ENCODE assay signal across 8 cellular contexts in genomic region chr1:25232866-25233784, GRCh38. TPM values are rescaled to one million over a fixed set of nuclear protein-coding genes. Genes with fewer than 3 reads are reported as not detected.
A peak's percentile ranks its signal among the peaks of the same experiment; 100 is the strongest.
DNase-seq lines count a peak whose midpoint lies in the region; ATAC-seq lines count a peak whose summit lies in the region.

No MANE protein-coding gene starts in this region.

- peaks cover 23% of the 10 kb centered on the region for H3K4me1 Mint-ChIP-seq in activated CD4-positive, alpha-beta T cell treated with anti-CD3 and anti-CD28 coated beads, Interleukin-2, amount 10 ng/mL, durations not matched to agents 24 days and 14 days
- peaks cover 11 to 13% of the 10 kb centered on the region in 2 donors for H3K4me1 Mint-ChIP-seq in effector memory CD8-positive, alpha-beta T cell (ENCODE audit: low read depth in 2 of 2)

- no peaks in the 10 kb centered on the region for H3K9me3 Mint-ChIP-seq in activated CD4-positive, alpha-beta T cell treated with anti-CD3 and anti-CD28 coated beads, Interleukin-2, amount 10 ng/mL, durations not matched to agents 24 days and 14 days
- no peaks in the 10 kb centered on the region for H3K9me3 Mint-ChIP-seq in effector memory CD8-positive, alpha-beta T cell

- peaks cover 23% of the 10 kb centered on the region for H3K36me3 Mint-ChIP-seq in activated CD4-positive, alpha-beta T cell treated with anti-CD3 and anti-CD28 coated beads, Interleukin-2, amount 10 ng/mL, durations not matched to agents 24 days and 14 days (ENCODE audit: low read depth)
- H3K36me3 Mint-ChIP-seq in effector memory CD8-positive, alpha-beta T cell (ENCODE audit: insufficient read depth) = peaks cover 16% of the 10 kb centered on the region

- no peaks in the 10 kb centered on the region for H3K27me3 Mint-ChIP-seq in activated CD4-positive, alpha-beta T cell treated with anti-CD3 and anti-CD28 coated beads, Interleukin-2, amount 10 ng/mL, durations not matched to agents 24 days and 14 days
- H3K27me3 Mint-ChIP-seq in effector memory CD8-positive, alpha-beta T cell = no peaks in the 10 kb centered on the region

- H3K27ac Mint-ChIP-seq in activated CD4-positive, alpha-beta T cell treated with anti-CD3 and anti-CD28 coated beads, Interleukin-2, amount 10 ng/mL, durations not matched to agents 24 days and 14 days = no peak overlapping the region
- H3K27ac Mint-ChIP-seq in effector memory CD8-positive, alpha-beta T cell = no peak overlapping the region

- intact Hi-C loops in activated CD4-positive, alpha-beta T cell treated with anti-CD3 and anti-CD28 coated beads, Interleukin-2, amount 10 ng/mL, durations not matched to agents 24 days and 14 days (cut with micrococcal nuclease) = loop anchor here (1.0 to 10.0 kb wide), 4 partner anchors 7 to 488 kb away; partner anchors contain the start of genes CLIC4 and RSRP1

- no peak overlapping the region for H3K4me3 Mint-ChIP-seq in activated CD4-positive, alpha-beta T cell treated with anti-CD3 and anti-CD28 coated beads, Interleukin-2, amount 10 ng/mL, durations not matched to agents 24 days and 14 days
- no peak overlapping the region for H3K4me3 Mint-ChIP-seq in effector memory CD8-positive, alpha-beta T cell

- DNase-seq in NCI-H748 (lab: John Stamatoyannopoulos, UW; ENCODE audit: unreplicated experiment) = peak; percentile 57
- DNase-seq in NCI-H748 treated with DMSO at 0.1 percent for 48 hours (lab: John Stamatoyannopoulos, UW) = no peak
- peak; percentile 88 for DNase-seq in NCI-H2227 (lab: John Stamatoyannopoulos, UW; ENCODE audit: unreplicated experiment)
- peak; percentile 92 for DNase-seq in activated CD4-positive, alpha-beta T cell treated with anti-CD3 and anti-CD28 coated beads, Interleukin-2, amount 10 ng/mL, durations not matched to agents 24 days and 14 days
- peak; percentile 27 to 44 (median 32) for DNase-seq in effector memory CD8-positive, alpha-beta T cell
- peak; percentile 73 to 90 for DNase-seq in lung microvascular endothelial cell (ENCODE audit: low read depth in 2 of 2)
- DNase-seq in stimulated activated CD8-positive, alpha-beta memory T cell treated with anti-CD3 and anti-CD28 coated beads, Interleukin-4, amount 100 ng/mL, for 48 hours = peak; percentile 78

- ATAC-seq in HG02852 (IDR thresholded peaks at IDR 0.05; ENCODE audit: unreplicated experiment) = peak; percentile 48
- ATAC-seq in effector memory CD8-positive, alpha-beta T cell (replicated peaks) = peak; percentile 39

RNA-seq across cellular contexts. Expression of gene SYF2, which starts 0.8 kb away (rescaled TPM):
- total RNA-seq in activated CD4-positive, alpha-beta T cell treated with anti-CD3 and anti-CD28 coated beads, Interleukin-2, amount 10 ng/mL, durations not matched to agents 24 days and 14 days = 36.9 and 40.7 TPM in 2 replicates
- total RNA-seq in lung microvascular endothelial cell = 27.9 and 31.2 TPM in 2 replicates

RNA-seq across cellular contexts. Expression of gene RSRP1, which starts 14.1 kb away (rescaled TPM):
- total RNA-seq in activated CD4-positive, alpha-beta T cell treated with anti-CD3 and anti-CD28 coated beads, Interleukin-2, amount 10 ng/mL, durations not matched to agents 24 days and 14 days = 117 and 118 TPM in 2 replicates
- total RNA-seq in lung microvascular endothelial cell = 71.7 and 154 TPM in 2 replicates

RNA-seq across cellular contexts. Expression of gene RHD, which starts 39.2 kb away (rescaled TPM):
- total RNA-seq in activated CD4-positive, alpha-beta T cell treated with anti-CD3 and anti-CD28 coated beads, Interleukin-2, amount 10 ng/mL, durations not matched to agents 24 days and 14 days = not detected in 2 replicates
- total RNA-seq in lung microvascular endothelial cell = 0.20 and 0.44 TPM in 2 replicates
